20 cellular contexts compared by ENCODE assay signal in the genomic region with DNA sequence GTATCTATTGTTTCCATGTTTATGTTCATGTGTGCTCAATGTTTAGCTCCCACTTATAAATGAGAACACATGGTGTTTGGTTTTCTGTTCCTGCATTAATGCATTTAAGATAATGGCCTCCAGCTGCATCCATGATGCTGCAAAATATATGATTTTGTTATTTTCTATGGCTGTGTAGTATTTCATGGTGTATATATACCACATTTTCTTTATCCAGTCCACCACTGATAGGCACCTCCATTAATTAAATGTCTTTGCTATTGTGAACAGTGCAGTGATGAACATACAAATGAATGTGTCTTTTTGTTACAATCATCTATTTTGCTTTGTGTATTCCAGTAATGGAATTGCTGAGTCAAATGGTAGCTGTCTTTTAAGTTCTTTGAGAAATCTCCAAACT.
"Had no signal": no experiment of that assay in that cellular context is flagged by ENCODE, and none has a peak within 500 bp of the region (broad histone marks: within the 10 kb centered on the region; RNA-seq: fewer than 3 reads in every experiment).

No MANE protein-coding gene starts in this region.

- H3K79me2 ChIP-seq: hepatocyte had no signal

- H3K36me3 ChIP-seq: colonic mucosa, esophagus muscularis mucosa, gastroesophageal sphincter, heart left ventricle, lower lobe of right lung had no signal

- H3K9me3 ChIP-seq: colonic mucosa, esophagus muscularis mucosa, lower lobe of right lung had no signal

- DNase-seq: colonic mucosa; dermis blood vessel endothelial cell; dorsolateral prefrontal cortex; effector CD4-positive, alpha-beta T cell; effector memory CD4-positive, alpha-beta T cell; foreskin keratinocyte; heart left ventricle; hypothalamus; immature natural killer cell; islet precursor cell; kidney; kidney glomerular epithelial cell; left colon; left ventricle myocardium superior; lower lobe of right lung; midbrain; naive thymus-derived CD4-positive, alpha-beta T cell had no signal

- H3K27me3 ChIP-seq: colonic mucosa, dorsolateral prefrontal cortex, esophagus muscularis mucosa, gastroesophageal sphincter, heart left ventricle, hepatocyte had no signal

- H3K27ac ChIP-seq: colonic mucosa, dorsolateral prefrontal cortex, esophagus muscularis mucosa, foreskin keratinocyte, gastroesophageal sphincter, heart left ventricle, lower lobe of right lung had no signal

- H3K4me3 ChIP-seq: colonic mucosa, dorsolateral prefrontal cortex, esophagus muscularis mucosa, gastroesophageal sphincter, heart left ventricle, hepatocyte, lower lobe of right lung had no signal

- H3K4me1 ChIP-seq: colonic mucosa, esophagus muscularis mucosa, foreskin keratinocyte, gastroesophageal sphincter, heart left ventricle, lower lobe of right lung had no signal

- H2AFZ ChIP-seq: hepatocyte had no signal

- H3K4me2 ChIP-seq: hepatocyte had no signal
